ENCODE assay signal across 7 cellular contexts in the genomic region with DNA sequence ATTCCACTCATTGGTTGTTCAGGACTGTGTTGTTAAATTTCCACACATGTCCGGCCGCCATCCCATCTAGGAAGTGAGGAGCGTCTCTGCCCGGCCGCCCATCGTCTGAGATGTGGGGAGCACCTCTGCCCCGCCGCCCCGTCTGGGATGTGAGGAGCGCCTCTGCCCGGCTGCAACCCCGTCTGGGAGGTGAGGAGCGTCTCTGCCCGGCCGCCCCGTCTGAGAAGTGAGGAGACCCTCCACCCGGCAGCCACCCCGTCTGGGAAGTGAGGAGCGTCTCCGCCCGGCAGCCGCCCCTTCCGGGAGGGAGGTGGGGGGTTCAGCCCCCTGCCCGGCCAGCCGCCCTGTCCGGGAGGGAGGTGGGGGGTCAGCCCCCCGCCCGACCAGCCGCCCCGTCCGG. TPM values are rescaled to one million over a fixed set of nuclear protein-coding genes. Genes with fewer than 3 reads are reported as not detected.
DNase-seq lines count a peak whose midpoint lies in the region; ATAC-seq, FAIRE-seq and TF ChIP-seq lines count a peak whose summit lies in the region.
"Not testable (repeated sequence)": the region's sequence is repeated elsewhere in the genome, so short reads cannot be mapped to it uniquely, and the experiment has no call there.
"Had no signal": no experiment of that assay in that cellular context is flagged by ENCODE, and none has a peak within 500 bp of the region (broad histone marks: within the 10 kb centered on the region; RNA-seq: fewer than 3 reads in every experiment).

No MANE protein-coding gene starts in this region.

- H3K27ac Mint-ChIP-seq in neural progenitor cell, result not testable (repeated sequence)

- not testable (repeated sequence) for H3K4me1 Mint-ChIP-seq in neural progenitor cell

- H3K4me2 ChIP-seq in HepG2 (ENCODE audit: low read depth, low read length); neural progenitor cell: not testable (repeated sequence)

- not testable (repeated sequence) for H3K9ac ChIP-seq in HepG2 (ENCODE audit: insufficient read depth, low read depth, low read length); neural progenitor cell

- not testable (repeated sequence) for ATAC-seq in HepG2; lung (ENCODE audit: insufficient read depth, low FRiP score)

- not testable (repeated sequence) for H3K79me2 ChIP-seq in HepG2 (ENCODE audit: insufficient read depth, low read length); neural progenitor cell (ENCODE audit: low read depth)

- H3K9me3 Mint-ChIP-seq in neural progenitor cell, result not testable (repeated sequence)

- H3K4me1 ChIP-seq in right atrium auricular region; lung (ENCODE audit: control insufficient read depth in 2 of 2, insufficient read depth in 2 of 2, low read length in 2 of 2); neural progenitor cell; testis: not testable (repeated sequence)
- H3K4me1 ChIP-seq in HepG2 (ENCODE audit: insufficient read depth, low read length), result peaks cover 77% of the 10 kb centered on the region

- in situ Hi-C loops in HepG2 (cut with HindIII; ENCODE audit: extremely low pct_ligation_motif_present, low pct_unique_long_range_greater_than_20kb), result loop anchor here (25.0 kb wide), 1 partner anchor 207 kb away; a partner anchor contains a TSS

- POLR2A ChIA-PET in HepG2 (lab: Yijun Ruan, JAX), result not testable (repeated sequence)

- H3K36me3 ChIP-seq in right atrium auricular region; HepG2 (replicated peaks in 1 of 2; ENCODE audit: control insufficient read depth in 1 of 2, insufficient read depth in 2 of 2, low read length in 2 of 2); lung (ENCODE audit: control insufficient read depth in 2 of 2, insufficient read depth in 2 of 2, low read length in 2 of 2); neural progenitor cell; testis (ENCODE audit: low read depth, missing control alignments): not testable (repeated sequence)

- H4K20me1 ChIP-seq in HepG2 (ENCODE audit: insufficient read depth, low read length); neural progenitor cell (ENCODE audit: low read depth): not testable (repeated sequence)

- not testable (repeated sequence) for TF ChIP-seq CTCF in right atrium auricular region (IDR thresholded peaks at IDR 0.05); HepG2 (CRISPR knock-in tag; IDR thresholded peaks at IDR 0.05); lung (IDR thresholded peaks at IDR 0.05; ENCODE audit: control extremely low read depth, extremely low read depth); neural progenitor cell (IDR thresholded peaks at IDR 0.05); testis (IDR thresholded peaks at IDR 0.05)

- not testable (repeated sequence) for H3K4me3 ChIP-seq in right atrium auricular region; HepG2 (replicated peaks in 1 of 3; ENCODE audit: insufficient read depth in 1 of 3, low read depth in 2 of 3, low read length in 3 of 3); lung; neural progenitor cell; testis

- not testable (repeated sequence) for TF ChIP-seq RAD21 in HepG2 (CRISPR knock-in tag; IDR thresholded peaks at IDR 0.05)

- not testable (repeated sequence) for TF ChIP-seq EP300 in HepG2 (IDR thresholded peaks at IDR 0.05; ENCODE audit: low read depth in 2 of 2, low read length in 2 of 2); HepG2 (CRISPR knock-in tag; IDR thresholded peaks at IDR 0.05; ENCODE audit: borderline replicate concordance)

- not testable (repeated sequence) for FAIRE-seq in HepG2 (lab: Jason Lieb, UNC)

- WGBS in HepG2 (ENCODE audit: low lambda C conversion rate), result 97% methylated on average over 10 of the region's 31 CpGs
- WGBS in lung, 2 donors, result 93 to 95% methylated on average over 11 to 26 of the region's 31 CpGs
- 84 to 92% methylated on average over 8 to 15 of the region's 31 CpGs for WGBS in testis, 2 donors

- H3F3A ChIP-seq in neural progenitor cell (ENCODE audit: low read depth), result not testable (repeated sequence)

- not testable (repeated sequence) for H2AFZ ChIP-seq in HepG2 (ENCODE audit: low read length); neural progenitor cell (replicated peaks)

- H3K9me3 ChIP-seq in right atrium auricular region; HepG2 (ENCODE audit: low read length); lung (ENCODE audit: control insufficient read depth in 2 of 2, insufficient read depth in 1 of 2, low read length in 1 of 2); neural progenitor cell (ENCODE audit: low read depth); testis: not testable (repeated sequence)

- H3K27me3 Mint-ChIP-seq in neural progenitor cell (ENCODE audit: insufficient read depth, low read depth), result not testable (repeated sequence)

- H3K27me3 ChIP-seq in right atrium auricular region; HepG2 (ENCODE audit: control insufficient read depth in 1 of 2, insufficient read depth in 2 of 2, low read length in 2 of 2); lung (ENCODE audit: control insufficient read depth, insufficient read depth); neural progenitor cell; testis: not testable (repeated sequence)

- H3K36me3 Mint-ChIP-seq in neural progenitor cell, result not testable (repeated sequence)

- not testable (repeated sequence) for TF ChIP-seq POLR2A in HepG2 (IDR thresholded peaks at IDR 0.05; ENCODE audit: insufficient read depth in 1 of 2, low read depth in 2 of 2, low read length in 2 of 2); testis (IDR thresholded peaks at IDR 0.05)

- peak; percentile 7 for DNase-seq in right atrium auricular region (ENCODE audit: low spot score)
- DNase-seq in HepG2 (ENCODE audit: low spot score); neural progenitor cell (ENCODE audit: low spot score): not testable (repeated sequence)
- DNase-seq in lung (ENCODE audit: low spot score), result peak; percentile 14
- peak; percentile 11 for DNase-seq in testis
- peak; percentile 30 for DNase-seq in ureter (ENCODE audit: low spot score)

- H3K4me3 Mint-ChIP-seq in neural progenitor cell, result peak overlapping the region; percentile 6

- CTCF ChIA-PET in HepG2 (lab: Yijun Ruan, JAX; ENCODE audit: low intra/inter-chr PET ratio, low total read pairs), result interaction anchor here (2.5 kb wide), 1 partner anchor 24 kb away, joined by 16 read pairs; no protein-coding TSS in a partner anchor

- not testable (repeated sequence) for BruUV-seq in HepG2 (replicated peaks; lab: Mats Ljungman, UMichigan)

- not testable (repeated sequence) for H3K27ac ChIP-seq in right atrium auricular region; lung (ENCODE audit: low read depth in 1 of 2, low read length in 1 of 2); neural progenitor cell; testis
- H3K27ac ChIP-seq in HepG2 (ENCODE audit: extremely low read length, insufficient read depth, low read length), result peak overlapping the region; percentile 61

- intact Hi-C loops in HepG2 (cut with micrococcal nuclease; ENCODE audit: unreplicated experiment); testis (cut with DNase I; ENCODE audit: low total_unique reads): not testable (repeated sequence)

TF ChIP-seq in HepG2, 621 proteins besides CTCF, POLR2A, EP300 and RAD21 (continues in another document):
- 0 out of 2 replicates have a peak, but pooled peaks have one; percentile 29 for TF ChIP-seq ZBTB38 (CRISPR knock-in tag; IDR thresholded peaks at IDR 0.05)

RNA-seq across cellular contexts. Expression of a gene that starts 6.4 kb away (rescaled TPM):
- total RNA-seq in right atrium auricular region (under 1 TPM; 0.63 to 0.94 TPM), HepG2 (2016; rRNA removed; fragmentation: Illumina TruSeq; extraction: Trizol) (32.5 and 34.9 TPM in 2 replicates), lung (1 to 10 TPM; 7.3 to 8.4 TPM), neural progenitor cell (ENCODE audit: low replicate concordance) (3.9 and 9.2 TPM in 2 replicates), testis (1 to 10 TPM; 5.1 to 7.2 TPM), ureter (4.1 TPM)
- 5.5 and 6.4 TPM in 2 replicates for total RNA-seq in HepG2 (2016; cell fraction: cytosol; rRNA removed; fragmentation: Illumina TruSeq; extraction: Trizol; ENCODE audit: low read depth)
- total RNA-seq in HepG2 (2016; cell fraction: insoluble cytoplasmic fraction; rRNA removed; fragmentation: Illumina TruSeq; extraction: Trizol), result 25.6 and 34.1 TPM in 2 replicates
- 13.0 TPM in 2 replicates for total RNA-seq in HepG2 (2016; cell fraction: membrane; rRNA removed; fragmentation: Illumina TruSeq; extraction: Trizol)
- total RNA-seq in HepG2 (2016; cell fraction: nucleus; rRNA removed; fragmentation: Illumina TruSeq; extraction: Trizol), result 26.8 and 31.9 TPM in 2 replicates
- polyA plus RNA-seq in HepG2 (2011; rRNA removed) (11.6 and 15.6 TPM in 2 replicates), lung (1 to 10 TPM; 1.8 to 2.2 TPM), testis (ENCODE audit: insufficient read depth, low read depth, low replicate concordance) (2.6 TPM)
- polyA plus RNA-seq in HepG2 (2011; cell fraction: cytosol; rRNA removed), result 6.1 and 10.1 TPM in 2 replicates
- 107 and 130 TPM in 2 replicates for polyA plus RNA-seq in HepG2 (2011; cell fraction: nucleus; rRNA removed)
- 20.2 and 23.9 TPM in 2 replicates for polyA plus RNA-seq in HepG2 (2012)
- 4.0 and 4.1 TPM in 2 replicates for polyA plus RNA-seq in HepG2 (2016; cell fraction: cytosol; fragmentation: Illumina TruSeq; extraction: Trizol; ENCODE audit: low read depth)
- 23.4 and 31.6 TPM in 2 replicates for polyA plus RNA-seq in HepG2 (2016; cell fraction: insoluble cytoplasmic fraction; fragmentation: Illumina TruSeq; extraction: Trizol; ENCODE audit: low read depth)
- polyA plus RNA-seq in HepG2 (2016; cell fraction: membrane; fragmentation: Illumina TruSeq; extraction: Trizol; ENCODE audit: low read depth), result 7.8 and 8.3 TPM in 2 replicates
- polyA plus RNA-seq in HepG2 (2016; cell fraction: nucleus; fragmentation: Illumina TruSeq; extraction: Trizol; ENCODE audit: insufficient read depth, low read depth), result 46.0 and 50.9 TPM in 2 replicates
- 55.5 TPM in 1 of 2 replicates, not detected in the other for polyA minus RNA-seq in HepG2 (2011; rRNA and poly(A)+ RNA removed; ENCODE audit: low replicate concordance)
- 17.1 and 19.0 TPM in 2 replicates for polyA minus RNA-seq in HepG2 (2011; cell fraction: cytosol; rRNA and poly(A)+ RNA removed)
- polyA minus RNA-seq in HepG2 (2011; cell fraction: nucleus; rRNA and poly(A)+ RNA removed), result 35.9 and 37.7 TPM in 2 replicates
- polyA plus RNA-seq: CD14-positive monocyte had no signal
